ENCODE assay signal across 1 cellular context in the genomic region with DNA sequence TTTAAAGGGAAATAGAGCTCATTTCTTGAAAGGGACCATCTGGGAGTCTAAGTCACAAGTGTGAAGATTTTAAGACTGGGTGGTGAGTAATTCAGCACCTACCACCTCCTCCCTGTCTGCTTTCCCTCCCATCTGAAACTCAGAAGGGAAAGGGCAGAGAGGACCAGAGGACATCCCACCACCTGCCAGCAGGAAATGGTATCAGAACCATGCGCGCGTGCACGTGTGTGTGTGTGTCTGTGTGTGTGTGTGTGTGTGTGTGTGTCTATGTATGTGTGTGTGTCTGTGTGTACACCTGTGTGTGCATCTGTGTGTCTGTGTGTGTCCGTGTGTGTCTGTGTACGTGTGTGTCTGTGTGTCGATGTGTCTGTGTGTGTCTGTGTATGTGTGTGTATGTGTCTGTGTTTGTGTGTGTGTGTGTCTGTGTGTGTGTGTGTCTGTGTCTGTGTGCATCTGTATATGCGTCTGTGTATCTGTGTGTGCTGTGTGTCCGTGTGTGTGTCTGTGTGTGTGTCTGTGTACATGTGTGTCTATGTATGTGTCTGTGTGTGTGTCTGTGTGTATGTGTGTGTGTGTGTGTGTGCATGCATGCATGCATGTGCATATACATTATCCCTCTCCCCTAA.
A peak's percentile ranks its signal among the peaks of the same experiment; 100 is the strongest.
TF ChIP-seq lines count a peak whose summit lies in the region.

No MANE protein-coding gene starts in this region.

TF ChIP-seq in K562, 482 proteins besides CTCF, POLR2A, EP300 and RAD21 (continued from another document and continues in another):
- no peak for TF ChIP-seq HMGN3 (IDR thresholded peaks at IDR 0.05; ENCODE audit: borderline replicate concordance, extremely low read depth, insufficient read length, low read depth, low read length)
- TF ChIP-seq ZEB2 (IDR thresholded peaks at IDR 0.05) = 0 out of 2 replicates have a peak, but pooled peaks have one; percentile 25
- TF ChIP-seq PTBP1 (IDR thresholded peaks at IDR 0.05; ENCODE audit: low read depth, low read length) = no peak
- TF ChIP-seq, protein P1, sequence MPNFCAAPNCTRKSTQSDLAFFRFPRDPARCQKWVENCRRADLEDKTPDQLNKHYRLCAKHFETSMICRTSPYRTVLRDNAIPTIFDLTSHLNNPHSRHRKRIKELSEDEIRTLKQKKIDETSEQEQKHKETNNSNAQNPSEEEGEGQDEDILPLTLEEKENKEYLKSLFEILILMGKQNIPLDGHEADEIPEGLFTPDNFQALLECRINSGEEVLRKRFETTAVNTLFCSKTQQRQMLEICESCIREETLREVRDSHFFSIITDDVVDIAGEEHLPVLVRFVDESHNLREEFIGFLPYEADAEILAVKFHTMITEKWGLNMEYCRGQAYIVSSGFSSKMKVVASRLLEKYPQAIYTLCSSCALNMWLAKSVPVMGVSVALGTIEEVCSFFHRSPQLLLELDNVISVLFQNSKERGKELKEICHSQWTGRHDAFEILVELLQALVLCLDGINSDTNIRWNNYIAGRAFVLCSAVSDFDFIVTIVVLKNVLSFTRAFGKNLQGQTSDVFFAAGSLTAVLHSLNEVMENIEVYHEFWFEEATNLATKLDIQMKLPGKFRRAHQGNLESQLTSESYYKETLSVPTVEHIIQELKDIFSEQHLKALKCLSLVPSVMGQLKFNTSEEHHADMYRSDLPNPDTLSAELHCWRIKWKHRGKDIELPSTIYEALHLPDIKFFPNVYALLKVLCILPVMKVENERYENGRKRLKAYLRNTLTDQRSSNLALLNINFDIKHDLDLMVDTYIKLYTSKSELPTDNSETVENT (CRISPR knock-in tag; IDR thresholded peaks at IDR 0.05) = no peak
- TF ChIP-seq POU5F1 (IDR thresholded peaks at IDR 0.05; ENCODE audit: borderline replicate concordance, low read depth, low read length, partially characterized antibody) = no peak
- TF ChIP-seq, protein P2, sequence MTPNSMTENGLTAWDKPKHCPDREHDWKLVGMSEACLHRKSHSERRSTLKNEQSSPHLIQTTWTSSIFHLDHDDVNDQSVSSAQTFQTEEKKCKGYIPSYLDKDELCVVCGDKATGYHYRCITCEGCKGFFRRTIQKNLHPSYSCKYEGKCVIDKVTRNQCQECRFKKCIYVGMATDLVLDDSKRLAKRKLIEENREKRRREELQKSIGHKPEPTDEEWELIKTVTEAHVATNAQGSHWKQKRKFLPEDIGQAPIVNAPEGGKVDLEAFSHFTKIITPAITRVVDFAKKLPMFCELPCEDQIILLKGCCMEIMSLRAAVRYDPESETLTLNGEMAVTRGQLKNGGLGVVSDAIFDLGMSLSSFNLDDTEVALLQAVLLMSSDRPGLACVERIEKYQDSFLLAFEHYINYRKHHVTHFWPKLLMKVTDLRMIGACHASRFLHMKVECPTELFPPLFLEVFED (CRISPR knock-in tag; conservative IDR thresholded peaks at IDR 0.05) = 0 out of 2 replicates have a peak, but pooled peaks have one; percentile 9
- TF ChIP-seq PCBP1 (IDR thresholded peaks at IDR 0.05; ENCODE audit: low read depth, low read length, poor library complexity, severe bottlenecking) = no peak
- peak; percentile 43; the same call in 1 of the 2 replicates for TF ChIP-seq BCOR (IDR thresholded peaks at IDR 0.05)
- TF ChIP-seq TCFL5 (CRISPR knock-in tag; conservative IDR thresholded peaks at IDR 0.05) = no peak
- no peak for TF ChIP-seq FOXP1 (CRISPR knock-in tag; IDR thresholded peaks at IDR 0.05)
- TF ChIP-seq HDAC1 (IDR thresholded peaks at IDR 0.05) = peak in 1 of 2 experiments; percentile 44; a peak in 1 of 4 replicates
- TF ChIP-seq MCM3 (IDR thresholded peaks at IDR 0.05) = peak; percentile 52; the same call in 1 of the 2 replicates
- TF ChIP-seq KDM1A (IDR thresholded peaks at IDR 0.05) = peak in 1 of 2 experiments; percentile 38; a peak in 1 of 4 replicates
- 0 out of 2 replicates have a peak, but pooled peaks have one; percentile 12 for TF ChIP-seq CEBPG (CRISPR knock-in tag; IDR thresholded peaks at IDR 0.05)
- TF ChIP-seq CEBPG (tag; conservative IDR thresholded peaks at IDR 0.05 in 1 of 2, IDR thresholded peaks at IDR 0.05 in 1 of 2) = no peak
- TF ChIP-seq FOXA1 (IDR thresholded peaks at IDR 0.05; ENCODE audit: borderline replicate concordance) = no peak
- no peak for TF ChIP-seq CBFB (CRISPR knock-in tag; IDR thresholded peaks at IDR 0.05)
- 0 out of 2 replicates have a peak, but pooled peaks have one; percentile 34 for TF ChIP-seq HDGF (IDR thresholded peaks at IDR 0.05)
- TF ChIP-seq, protein P3, sequence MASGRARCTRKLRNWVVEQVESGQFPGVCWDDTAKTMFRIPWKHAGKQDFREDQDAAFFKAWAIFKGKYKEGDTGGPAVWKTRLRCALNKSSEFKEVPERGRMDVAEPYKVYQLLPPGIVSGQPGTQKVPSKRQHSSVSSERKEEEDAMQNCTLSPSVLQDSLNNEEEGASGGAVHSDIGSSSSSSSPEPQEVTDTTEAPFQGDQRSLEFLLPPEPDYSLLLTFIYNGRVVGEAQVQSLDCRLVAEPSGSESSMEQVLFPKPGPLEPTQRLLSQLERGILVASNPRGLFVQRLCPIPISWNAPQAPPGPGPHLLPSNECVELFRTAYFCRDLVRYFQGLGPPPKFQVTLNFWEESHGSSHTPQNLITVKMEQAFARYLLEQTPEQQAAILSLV (tag; IDR thresholded peaks at IDR 0.05) = no peak
- TF ChIP-seq KDM2B (CRISPR knock-in tag; IDR thresholded peaks at IDR 0.05) = no peak
- TF ChIP-seq NRF1 (conservative IDR thresholded peaks at IDR 0.05 in 1 of 2, IDR thresholded peaks at IDR 0.05 in 1 of 2) = peak; percentile 68 to 76
- TF ChIP-seq, protein P4, sequence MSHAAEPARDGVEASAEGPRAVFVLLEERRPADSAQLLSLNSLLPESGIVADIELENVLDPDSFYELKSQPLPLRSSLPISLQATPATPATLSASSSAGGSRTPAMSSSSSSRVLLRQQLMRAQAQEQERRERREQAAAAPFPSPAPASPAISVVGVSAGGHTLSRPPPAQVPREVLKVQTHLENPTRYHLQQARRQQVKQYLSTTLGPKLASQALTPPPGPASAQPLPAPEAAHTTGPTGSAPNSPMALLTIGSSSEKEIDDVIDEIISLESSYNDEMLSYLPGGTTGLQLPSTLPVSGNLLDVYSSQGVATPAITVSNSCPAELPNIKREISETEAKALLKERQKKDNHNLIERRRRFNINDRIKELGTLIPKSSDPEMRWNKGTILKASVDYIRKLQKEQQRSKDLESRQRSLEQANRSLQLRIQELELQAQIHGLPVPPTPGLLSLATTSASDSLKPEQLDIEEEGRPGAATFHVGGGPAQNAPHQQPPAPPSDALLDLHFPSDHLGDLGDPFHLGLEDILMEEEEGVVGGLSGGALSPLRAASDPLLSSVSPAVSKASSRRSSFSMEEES (CRISPR knock-in tag; IDR thresholded peaks at IDR 0.05) = no peak
- no peak for TF ChIP-seq ZNF586 (CRISPR knock-in tag; conservative IDR thresholded peaks at IDR 0.05)
- TF ChIP-seq ZNF384 (IDR thresholded peaks at IDR 0.05; ENCODE audit: low read depth, low read length) = no peak
- TF ChIP-seq, protein P5, sequence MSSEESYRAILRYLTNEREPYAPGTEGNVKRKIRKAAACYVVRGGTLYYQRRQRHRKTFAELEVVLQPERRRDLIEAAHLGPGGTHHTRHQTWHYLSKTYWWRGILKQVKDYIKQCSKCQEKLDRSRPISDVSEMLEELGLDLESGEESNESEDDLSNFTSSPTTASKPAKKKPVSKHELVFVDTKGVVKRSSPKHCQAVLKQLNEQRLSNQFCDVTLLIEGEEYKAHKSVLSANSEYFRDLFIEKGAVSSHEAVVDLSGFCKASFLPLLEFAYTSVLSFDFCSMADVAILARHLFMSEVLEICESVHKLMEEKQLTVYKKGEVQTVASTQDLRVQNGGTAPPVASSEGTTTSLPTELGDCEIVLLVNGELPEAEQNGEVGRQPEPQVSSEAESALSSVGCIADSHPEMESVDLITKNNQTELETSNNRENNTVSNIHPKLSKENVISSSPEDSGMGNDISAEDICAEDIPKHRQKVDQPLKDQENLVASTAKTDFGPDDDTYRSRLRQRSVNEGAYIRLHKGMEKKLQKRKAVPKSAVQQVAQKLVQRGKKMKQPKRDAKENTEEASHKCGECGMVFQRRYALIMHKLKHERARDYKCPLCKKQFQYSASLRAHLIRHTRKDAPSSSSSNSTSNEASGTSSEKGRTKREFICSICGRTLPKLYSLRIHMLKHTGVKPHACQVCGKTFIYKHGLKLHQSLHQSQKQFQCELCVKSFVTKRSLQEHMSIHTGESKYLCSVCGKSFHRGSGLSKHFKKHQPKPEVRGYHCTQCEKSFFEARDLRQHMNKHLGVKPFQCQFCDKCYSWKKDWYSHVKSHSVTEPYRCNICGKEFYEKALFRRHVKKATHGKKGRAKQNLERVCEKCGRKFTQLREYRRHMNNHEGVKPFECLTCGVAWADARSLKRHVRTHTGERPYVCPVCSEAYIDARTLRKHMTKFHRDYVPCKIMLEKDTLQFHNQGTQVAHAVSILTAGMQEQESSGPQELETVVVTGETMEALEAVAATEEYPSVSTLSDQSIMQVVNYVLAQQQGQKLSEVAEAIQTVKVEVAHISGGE (CRISPR knock-in tag; IDR thresholded peaks at IDR 0.05) = no peak
- no peak for TF ChIP-seq HCFC1 (IDR thresholded peaks at IDR 0.05; ENCODE audit: low read depth, low read length)
- no peak for TF ChIP-seq RNF2 (IDR thresholded peaks at IDR 0.05)
- 0 out of 2 replicates have a peak, but pooled peaks have one; percentile 34 for TF ChIP-seq ELF4 (CRISPR knock-in tag; IDR thresholded peaks at IDR 0.05)
- no peak for TF ChIP-seq ZC3H4 (CRISPR knock-in tag; IDR thresholded peaks at IDR 0.05; ENCODE audit: borderline replicate concordance)
- peak; percentile 46 for TF ChIP-seq PHF20 (IDR thresholded peaks at IDR 0.05; ENCODE audit: partially characterized antibody)
- TF ChIP-seq ZNF133 (CRISPR knock-in tag; IDR thresholded peaks at IDR 0.05) = no peak
- no peak for TF ChIP-seq ZNF717 (CRISPR knock-in tag; IDR thresholded peaks at IDR 0.05)
- no peak for TF ChIP-seq ZNF253 (CRISPR knock-in tag; conservative IDR thresholded peaks at IDR 0.05)
- TF ChIP-seq, protein P6, sequence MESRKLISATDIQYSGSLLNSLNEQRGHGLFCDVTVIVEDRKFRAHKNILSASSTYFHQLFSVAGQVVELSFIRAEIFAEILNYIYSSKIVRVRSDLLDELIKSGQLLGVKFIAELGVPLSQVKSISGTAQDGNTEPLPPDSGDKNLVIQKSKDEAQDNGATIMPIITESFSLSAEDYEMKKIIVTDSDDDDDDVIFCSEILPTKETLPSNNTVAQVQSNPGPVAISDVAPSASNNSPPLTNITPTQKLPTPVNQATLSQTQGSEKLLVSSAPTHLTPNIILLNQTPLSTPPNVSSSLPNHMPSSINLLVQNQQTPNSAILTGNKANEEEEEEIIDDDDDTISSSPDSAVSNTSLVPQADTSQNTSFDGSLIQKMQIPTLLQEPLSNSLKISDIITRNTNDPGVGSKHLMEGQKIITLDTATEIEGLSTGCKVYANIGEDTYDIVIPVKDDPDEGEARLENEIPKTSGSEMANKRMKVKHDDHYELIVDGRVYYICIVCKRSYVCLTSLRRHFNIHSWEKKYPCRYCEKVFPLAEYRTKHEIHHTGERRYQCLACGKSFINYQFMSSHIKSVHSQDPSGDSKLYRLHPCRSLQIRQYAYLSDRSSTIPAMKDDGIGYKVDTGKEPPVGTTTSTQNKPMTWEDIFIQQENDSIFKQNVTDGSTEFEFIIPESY (CRISPR knock-in tag; IDR thresholded peaks at IDR 0.05) = peak; percentile 74
- TF ChIP-seq NFYB (IDR thresholded peaks at IDR 0.05; ENCODE audit: extremely low read depth, insufficient read length) = no peak
- TF ChIP-seq ETV6 (IDR thresholded peaks at IDR 0.05; ENCODE audit: borderline replicate concordance in 1 of 2, low read depth in 2 of 2, low read length in 1 of 2) = no peak
- no peak for TF ChIP-seq ETV6 (CRISPR knock-in tag; IDR thresholded peaks at IDR 0.05; ENCODE audit: borderline replicate concordance)
- TF ChIP-seq LARP7 (IDR thresholded peaks at IDR 0.05) = peak; percentile 70; the same call in 1 of the 2 replicates
- TF ChIP-seq, protein P7, sequence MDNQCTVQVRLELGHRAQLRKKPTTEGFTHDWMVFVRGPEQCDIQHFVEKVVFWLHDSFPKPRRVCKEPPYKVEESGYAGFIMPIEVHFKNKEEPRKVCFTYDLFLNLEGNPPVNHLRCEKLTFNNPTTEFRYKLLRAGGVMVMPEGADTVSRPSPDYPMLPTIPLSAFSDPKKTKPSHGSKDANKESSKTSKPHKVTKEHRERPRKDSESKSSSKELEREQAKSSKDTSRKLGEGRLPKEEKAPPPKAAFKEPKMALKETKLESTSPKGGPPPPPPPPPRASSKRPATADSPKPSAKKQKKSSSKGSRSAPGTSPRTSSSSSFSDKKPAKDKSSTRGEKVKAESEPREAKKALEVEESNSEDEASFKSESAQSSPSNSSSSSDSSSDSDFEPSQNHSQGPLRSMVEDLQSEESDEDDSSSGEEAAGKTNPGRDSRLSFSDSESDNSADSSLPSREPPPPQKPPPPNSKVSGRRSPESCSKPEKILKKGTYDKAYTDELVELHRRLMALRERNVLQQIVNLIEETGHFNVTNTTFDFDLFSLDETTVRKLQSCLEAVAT (IDR thresholded peaks at IDR 0.05) = peak in 1 of 2 experiments; percentile 41; a peak in 1 of 4 replicates
- no peak for TF ChIP-seq ZNF75A (CRISPR knock-in tag; IDR thresholded peaks at IDR 0.05)
- TF ChIP-seq, protein P8, sequence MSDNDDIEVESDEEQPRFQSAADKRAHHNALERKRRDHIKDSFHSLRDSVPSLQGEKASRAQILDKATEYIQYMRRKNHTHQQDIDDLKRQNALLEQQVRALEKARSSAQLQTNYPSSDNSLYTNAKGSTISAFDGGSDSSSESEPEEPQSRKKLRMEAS (CRISPR knock-in tag; IDR thresholded peaks at IDR 0.05) = peak; percentile 52; the same call in 1 of the 2 replicates
- TF ChIP-seq, protein P9, sequence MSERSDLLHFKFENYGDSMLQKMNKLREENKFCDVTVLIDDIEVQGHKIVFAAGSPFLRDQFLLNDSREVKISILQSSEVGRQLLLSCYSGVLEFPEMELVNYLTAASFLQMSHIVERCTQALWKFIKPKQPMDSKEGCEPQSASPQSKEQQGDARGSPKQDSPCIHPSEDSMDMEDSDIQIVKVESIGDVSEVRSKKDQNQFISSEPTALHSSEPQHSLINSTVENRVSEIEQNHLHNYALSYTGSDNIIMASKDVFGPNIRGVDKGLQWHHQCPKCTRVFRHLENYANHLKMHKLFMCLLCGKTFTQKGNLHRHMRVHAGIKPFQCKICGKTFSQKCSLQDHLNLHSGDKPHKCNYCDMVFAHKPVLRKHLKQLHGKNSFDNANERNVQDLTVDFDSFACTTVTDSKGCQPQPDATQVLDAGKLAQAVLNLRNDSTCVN (CRISPR knock-in tag; IDR thresholded peaks at IDR 0.05) = 0 out of 2 replicates have a peak, but pooled peaks have one; percentile 63
- TF ChIP-seq, protein P10, sequence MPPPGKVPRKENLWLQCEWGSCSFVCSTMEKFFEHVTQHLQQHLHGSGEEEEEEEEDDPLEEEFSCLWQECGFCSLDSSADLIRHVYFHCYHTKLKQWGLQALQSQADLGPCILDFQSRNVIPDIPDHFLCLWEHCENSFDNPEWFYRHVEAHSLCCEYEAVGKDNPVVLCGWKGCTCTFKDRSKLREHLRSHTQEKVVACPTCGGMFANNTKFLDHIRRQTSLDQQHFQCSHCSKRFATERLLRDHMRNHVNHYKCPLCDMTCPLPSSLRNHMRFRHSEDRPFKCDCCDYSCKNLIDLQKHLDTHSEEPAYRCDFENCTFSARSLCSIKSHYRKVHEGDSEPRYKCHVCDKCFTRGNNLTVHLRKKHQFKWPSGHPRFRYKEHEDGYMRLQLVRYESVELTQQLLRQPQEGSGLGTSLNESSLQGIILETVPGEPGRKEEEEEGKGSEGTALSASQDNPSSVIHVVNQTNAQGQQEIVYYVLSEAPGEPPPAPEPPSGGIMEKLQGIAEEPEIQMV (tag; conservative IDR thresholded peaks at IDR 0.05; ENCODE audit: low read depth) = no peak
- TF ChIP-seq BHLHE40 (IDR thresholded peaks at IDR 0.05; ENCODE audit: low read length) = no peak
- TF ChIP-seq SMARCA5 (IDR thresholded peaks at IDR 0.05) = 0 out of 2 replicates have a peak, but pooled peaks have one; percentile 58
- no peak for TF ChIP-seq L3MBTL2 (IDR thresholded peaks at IDR 0.05)
